ENCODE assay signal across 19 cellular contexts in the genomic region with DNA sequence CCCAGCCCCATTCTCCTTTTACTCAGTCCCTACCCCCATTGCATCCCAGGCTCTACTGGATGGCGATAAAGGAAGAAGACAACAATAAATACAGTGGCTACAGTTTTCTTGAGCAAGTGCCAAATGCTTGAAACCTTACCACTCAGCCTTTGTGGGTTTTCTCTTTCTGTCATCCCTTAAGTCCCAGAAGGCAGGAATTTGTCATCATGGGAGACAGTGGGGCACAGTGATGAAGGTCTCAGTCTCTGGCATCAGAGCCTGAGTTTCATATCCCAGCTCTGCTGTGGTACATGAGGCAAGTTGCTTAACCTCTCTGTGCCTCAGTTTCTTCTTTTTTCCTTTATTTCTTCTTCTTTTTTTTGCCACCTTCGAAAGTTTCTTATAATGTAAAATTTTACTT. TPM values are rescaled to one million over a fixed set of nuclear protein-coding genes. Genes with fewer than 3 reads are reported as not detected.
"Had no signal": no experiment of that assay in that cellular context is flagged by ENCODE, and none has a peak within 500 bp of the region (broad histone marks: within the 10 kb centered on the region; RNA-seq: fewer than 3 reads in every experiment).

No MANE protein-coding gene starts in this region.

- H3K4me3 ChIP-seq: esophagus muscularis mucosa, heart right ventricle, pancreas, spleen, thoracic aorta, upper lobe of right lung had no signal

- H3K36me3 ChIP-seq: breast epithelium, esophagus muscularis mucosa, heart right ventricle, pancreas, spleen, thoracic aorta, upper lobe of right lung had no signal

- DNase-seq: activated CD4-positive, alpha-beta memory T cell treated with anti-CD3 and anti-CD28 coated beads for 36 hours; activated naive CD4-positive, alpha-beta T cell treated with Interleukin-2 at 50 U/mL for 16 hours; activated naive CD8-positive, alpha-beta T cell treated with anti-CD3 and anti-CD28 coated beads, Interleukin-2, amount 50 U/mL, for 24 hours; activated T-cell treated with anti-CD3 and anti-CD28 coated beads for 4 hours; cerebellar nuclear complex; cortex of kidney; effector CD4-positive, alpha-beta T cell; heart right ventricle; natural killer cell; pancreas; spleen; stimulated activated CD4-positive, alpha-beta T cell treated with anti-CD3 and anti-CD28 coated beads, Interleukin-4, amount 100 ng/mL, for 4 hours; stimulated activated naive B cell treated with anti-CD40 and anti-IgM and Interleukin-4, amounts not matched to agents 10 μg/mL and 1 μg/mL and 100 μg/mL, for 72 hours; T-helper 2 cell; upper lobe of right lung had no signal

- H3K36me3 Mint-ChIP-seq: activated CD4-positive, alpha-beta memory T cell treated with anti-CD3 and anti-CD28 coated beads for 36 hours; natural killer cell; stimulated activated naive B cell treated with anti-CD40 and anti-IgM and Interleukin-4, amounts not matched to agents 10 μg/mL and 1 μg/mL and 100 μg/mL, for 72 hours had no signal

- H3K9me3 Mint-ChIP-seq: activated CD4-positive, alpha-beta memory T cell treated with anti-CD3 and anti-CD28 coated beads for 36 hours; activated naive CD8-positive, alpha-beta T cell treated with anti-CD3 and anti-CD28 coated beads, Interleukin-2, amount 50 U/mL, for 24 hours; activated T-helper 2 cell treated with anti-CD3 and anti-CD28 coated beads, Interferon-gamma antibody, Interleukin-2, Interleukin-4, amounts not matched to agents 10 μg/mL and 5 μg/mL and 100 μg/mL, durations not matched to agents 14 hours and 24 hours and 36 hours; natural killer cell; stimulated activated naive B cell treated with anti-CD40 and anti-IgM and Interleukin-4, amounts not matched to agents 10 μg/mL and 1 μg/mL and 100 μg/mL, for 72 hours had no signal

- H3K9me3 ChIP-seq: breast epithelium, esophagus muscularis mucosa, heart right ventricle, pancreas, spleen, thoracic aorta, upper lobe of right lung had no signal

- H3K4me1 ChIP-seq: pancreas, upper lobe of right lung had no signal

- ATAC-seq: natural killer cell had no signal

- H3K27ac Mint-ChIP-seq: activated CD4-positive, alpha-beta memory T cell treated with anti-CD3 and anti-CD28 coated beads for 36 hours; activated naive CD8-positive, alpha-beta T cell treated with anti-CD3 and anti-CD28 coated beads, Interleukin-2, amount 50 U/mL, for 24 hours; activated T-helper 2 cell treated with anti-CD3 and anti-CD28 coated beads, Interferon-gamma antibody, Interleukin-2, Interleukin-4, amounts not matched to agents 10 μg/mL and 5 μg/mL and 100 μg/mL, durations not matched to agents 14 hours and 24 hours and 36 hours; natural killer cell; stimulated activated naive B cell treated with anti-CD40 and anti-IgM and Interleukin-4, amounts not matched to agents 10 μg/mL and 1 μg/mL and 100 μg/mL, for 72 hours had no signal

- H3K4me1 Mint-ChIP-seq: natural killer cell; stimulated activated naive B cell treated with anti-CD40 and anti-IgM and Interleukin-4, amounts not matched to agents 10 μg/mL and 1 μg/mL and 100 μg/mL, for 72 hours had no signal

- H3K27ac ChIP-seq: breast epithelium, esophagus muscularis mucosa, heart right ventricle, pancreas, spleen, thoracic aorta, upper lobe of right lung had no signal

- H3K4me3 Mint-ChIP-seq: activated CD4-positive, alpha-beta memory T cell treated with anti-CD3 and anti-CD28 coated beads for 36 hours; activated naive CD8-positive, alpha-beta T cell treated with anti-CD3 and anti-CD28 coated beads, Interleukin-2, amount 50 U/mL, for 24 hours; natural killer cell; stimulated activated naive B cell treated with anti-CD40 and anti-IgM and Interleukin-4, amounts not matched to agents 10 μg/mL and 1 μg/mL and 100 μg/mL, for 72 hours had no signal

RNA-seq across cellular contexts. Expression of a gene that starts 5.1 kb away (rescaled TPM):
- total RNA-seq: activated CD4-positive, alpha-beta memory T cell treated with anti-CD3 and anti-CD28 coated beads for 36 hours; activated T-helper 2 cell treated with anti-CD3 and anti-CD28 coated beads, Interferon-gamma antibody, Interleukin-2, Interleukin-4, amounts not matched to agents 10 μg/mL and 5 μg/mL and 100 μg/mL, durations not matched to agents 14 hours and 24 hours and 36 hours; natural killer cell; spleen had no signal
